ENCODE assay signal across 1 cellular context in the genomic region with DNA sequence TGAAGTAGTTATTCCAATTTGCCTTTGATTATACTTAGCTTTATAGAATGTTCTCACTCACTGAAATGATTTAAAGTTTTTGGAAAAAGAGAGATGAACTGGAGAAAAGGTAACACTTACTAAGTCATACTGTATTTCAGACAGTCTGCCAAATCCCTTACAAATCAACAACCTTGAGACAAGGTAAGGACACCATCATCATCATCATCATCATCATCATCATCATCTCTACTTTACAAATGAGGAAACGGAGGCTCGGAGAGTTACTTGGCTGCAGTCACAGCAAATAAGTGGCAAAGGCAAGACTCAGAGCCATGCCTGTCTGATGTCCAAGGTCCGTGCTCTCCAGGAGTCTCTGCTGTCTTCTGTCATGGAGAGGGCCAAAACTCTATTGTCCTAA.
TF ChIP-seq lines count a peak whose summit lies in the region.

No MANE protein-coding gene starts in this region.

TF ChIP-seq in HEK293, 187 proteins besides CTCF, POLR2A, EP300 and RAD21 (continued from another document):
- TF ChIP-seq, protein P1, sequence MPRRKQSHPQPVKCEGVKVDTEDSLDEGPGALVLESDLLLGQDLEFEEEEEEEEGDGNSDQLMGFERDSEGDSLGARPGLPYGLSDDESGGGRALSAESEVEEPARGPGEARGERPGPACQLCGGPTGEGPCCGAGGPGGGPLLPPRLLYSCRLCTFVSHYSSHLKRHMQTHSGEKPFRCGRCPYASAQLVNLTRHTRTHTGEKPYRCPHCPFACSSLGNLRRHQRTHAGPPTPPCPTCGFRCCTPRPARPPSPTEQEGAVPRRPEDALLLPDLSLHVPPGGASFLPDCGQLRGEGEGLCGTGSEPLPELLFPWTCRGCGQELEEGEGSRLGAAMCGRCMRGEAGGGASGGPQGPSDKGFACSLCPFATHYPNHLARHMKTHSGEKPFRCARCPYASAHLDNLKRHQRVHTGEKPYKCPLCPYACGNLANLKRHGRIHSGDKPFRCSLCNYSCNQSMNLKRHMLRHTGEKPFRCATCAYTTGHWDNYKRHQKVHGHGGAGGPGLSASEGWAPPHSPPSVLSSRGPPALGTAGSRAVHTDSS (tag by site-specific recombination; IDR thresholded peaks at IDR 0.05), result peak; percentile 58; the same call in 1 of the 2 replicates
